Comparison of ENCODE assay signal across 1 cellular context in the genomic region with DNA sequence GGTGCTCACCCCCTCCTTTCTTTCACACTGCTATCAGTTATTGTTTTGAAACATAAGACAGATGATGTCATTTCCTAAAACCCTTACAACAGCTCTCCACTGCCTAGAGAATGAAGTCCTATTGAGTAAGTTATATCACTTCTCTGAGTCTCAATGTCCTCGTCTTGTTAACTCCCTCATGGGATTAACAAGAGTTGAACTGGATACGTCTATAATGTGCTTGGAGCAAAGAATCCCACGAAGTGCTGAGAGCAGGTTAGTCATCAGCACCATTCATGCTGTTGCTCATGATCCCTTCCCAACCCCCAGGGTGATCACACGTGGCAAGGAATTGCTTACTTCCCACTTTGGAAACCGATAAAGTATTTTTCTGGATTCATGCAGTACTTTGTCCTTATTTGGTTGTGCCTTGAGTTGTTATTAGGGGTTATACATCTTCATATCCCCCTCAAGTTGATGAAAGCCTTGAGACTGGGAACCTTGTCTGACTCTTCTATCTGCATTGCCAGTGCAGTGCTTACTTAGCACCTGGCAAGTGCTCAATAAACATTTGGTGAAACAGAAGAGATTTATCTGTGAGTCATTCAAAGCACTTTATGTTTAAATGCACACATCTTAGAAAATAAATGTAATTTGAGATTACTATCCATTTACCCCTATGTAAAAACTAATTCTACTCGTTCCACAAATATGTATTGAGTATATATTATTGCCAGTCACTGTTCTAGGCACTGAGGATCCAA.
TF ChIP-seq lines count a peak whose summit lies in the region.

No MANE protein-coding gene starts in this region.

TF ChIP-seq in HEK293, 187 proteins besides CTCF, POLR2A, EP300 and RAD21 (continued from another document):
- TF ChIP-seq ZNF174 (tag by site-specific recombination; IDR thresholded peaks at IDR 0.05) (no peak), ZNF529 (tag by site-specific recombination; IDR thresholded peaks at IDR 0.05; ENCODE audit: insufficient replicate concordance) (no peak), ZNF701 (tag by site-specific recombination; IDR thresholded peaks at IDR 0.05) (no peak), ZFP3 (tag by site-specific recombination; IDR thresholded peaks at IDR 0.05; ENCODE audit: low read depth) (no peak), ZNF654 (tag by site-specific recombination; IDR thresholded peaks at IDR 0.05; ENCODE audit: low read depth) (no peak), ZNF394 (tag by site-specific recombination; IDR thresholded peaks at IDR 0.05; ENCODE audit: borderline replicate concordance) (peak; percentile 15; the same call in 1 of the 2 replicates), SCRT2 (tag by site-specific recombination; IDR thresholded peaks at IDR 0.05) (peak; percentile 78)
- TF ChIP-seq, protein P1, sequence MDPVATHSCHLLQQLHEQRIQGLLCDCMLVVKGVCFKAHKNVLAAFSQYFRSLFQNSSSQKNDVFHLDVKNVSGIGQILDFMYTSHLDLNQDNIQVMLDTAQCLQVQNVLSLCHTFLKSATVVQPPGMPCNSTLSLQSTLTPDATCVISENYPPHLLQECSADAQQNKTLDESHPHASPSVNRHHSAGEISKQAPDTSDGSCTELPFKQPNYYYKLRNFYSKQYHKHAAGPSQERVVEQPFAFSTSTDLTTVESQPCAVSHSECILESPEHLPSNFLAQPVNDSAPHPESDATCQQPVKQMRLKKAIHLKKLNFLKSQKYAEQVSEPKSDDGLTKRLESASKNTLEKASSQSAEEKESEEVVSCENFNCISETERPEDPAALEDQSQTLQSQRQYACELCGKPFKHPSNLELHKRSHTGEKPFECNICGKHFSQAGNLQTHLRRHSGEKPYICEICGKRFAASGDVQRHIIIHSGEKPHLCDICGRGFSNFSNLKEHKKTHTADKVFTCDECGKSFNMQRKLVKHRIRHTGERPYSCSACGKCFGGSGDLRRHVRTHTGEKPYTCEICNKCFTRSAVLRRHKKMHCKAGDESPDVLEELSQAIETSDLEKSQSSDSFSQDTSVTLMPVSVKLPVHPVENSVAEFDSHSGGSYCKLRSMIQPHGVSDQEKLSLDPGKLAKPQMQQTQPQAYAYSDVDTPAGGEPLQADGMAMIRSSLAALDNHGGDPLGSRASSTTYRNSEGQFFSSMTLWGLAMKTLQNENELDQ (tag by site-specific recombination; IDR thresholded peaks at IDR 0.05; ENCODE audit: low read depth) = no peak
